ENCODE assay signal across 7 cellular contexts in genomic region chr15:26477044-26477443, GRCh38.
"Had no signal": no experiment of that assay in that cellular context is flagged by ENCODE, and none has a peak within 500 bp of the region (broad histone marks: within the 10 kb centered on the region; RNA-seq: fewer than 3 reads in every experiment).

No MANE protein-coding gene starts in this region.

- H3K27ac ChIP-seq: HL-60, KMS-11 had no signal

- H3K4me3 ChIP-seq: GM23338 had no signal

- H3K9ac ChIP-seq: KMS-11 had no signal

- ATAC-seq: GM23338, HepG2 had no signal

- DNase-seq: H9, HCEC 1CT, KBM-7 had no signal

- H3K4me2 ChIP-seq: GM23338, KMS-11 had no signal
